1 cellular context compared by ENCODE assay signal in genomic region chr1:203127672-203128611, GRCh38.
TF ChIP-seq lines count a peak whose summit lies in the region.

Gene ADORA1, plus strand, starts transcription at chr1:203127726. Its CDS starts 1,116 bp downstream, at chr1:203128842.

TF ChIP-seq in H1, 55 proteins besides CTCF, POLR2A, EP300 and RAD21:
- TF ChIP-seq CBX8 (IDR thresholded peaks at IDR 0.05; ENCODE audit: borderline replicate concordance, low read depth, low read length) (no peak), TAF1 (IDR thresholded peaks at IDR 0.05; ENCODE audit: low read depth, low read length) (0 out of 2 replicates have a peak, but pooled peaks have one; percentile 24), USF2 (IDR thresholded peaks at IDR 0.05; ENCODE audit: low read length) (peak; percentile 45; the same call in 1 of the 2 replicates), GTF2F1 (IDR thresholded peaks at IDR 0.05; ENCODE audit: borderline replicate concordance, low read depth, low read length) (no peak), SP4 (IDR thresholded peaks at IDR 0.05; ENCODE audit: low read length) (no peak), JUND (IDR thresholded peaks at IDR 0.05; ENCODE audit: low read length) (no peak), E2F6 (IDR thresholded peaks at IDR 0.05) (peak; percentile 75), CTBP2 (IDR thresholded peaks at IDR 0.05; ENCODE audit: borderline replicate concordance, insufficient read depth, insufficient read length, low read length) (no peak), ATF2 (IDR thresholded peaks at IDR 0.05; ENCODE audit: low read length) (no peak), NANOG (IDR thresholded peaks at IDR 0.05; ENCODE audit: insufficient read depth, low read depth, low read length, poor library complexity, severe bottlenecking) (no peak), TCF12 (IDR thresholded peaks at IDR 0.05; ENCODE audit: low read depth, low read length) (no peak), RBBP5 (IDR thresholded peaks at IDR 0.05; ENCODE audit: borderline replicate concordance, low read depth, low read length) (peak; percentile 22; the same call in 1 of the 2 replicates), JUN (IDR thresholded peaks at IDR 0.05; ENCODE audit: low read depth, low read length) (no peak), KDM4A (IDR thresholded peaks at IDR 0.05; ENCODE audit: low read depth, low read length, severe bottlenecking) (peak; percentile 86), RNF2 (IDR thresholded peaks at IDR 0.05; ENCODE audit: borderline replicate concordance, low read depth, low read length, missing control alignments, poor library complexity, severe bottlenecking) (no peak), BCL11A (IDR thresholded peaks at IDR 0.05; ENCODE audit: low read depth in 2 of 2, low read length in 2 of 2) (no peak), ASH2L (IDR thresholded peaks at IDR 0.05; ENCODE audit: low read length) (peak; percentile 64), TBP (IDR thresholded peaks at IDR 0.05; ENCODE audit: low read depth, low read length) (peak; percentile 52; the same call in 1 of the 2 replicates), YY1 (IDR thresholded peaks at IDR 0.05; ENCODE audit: low read depth, low read length) (no peak), SIN3A (conservative IDR thresholded peaks at IDR 0.05 in 1 of 2, IDR thresholded peaks at IDR 0.05 in 1 of 2; ENCODE audit: low read depth in 1 of 2, low read length in 2 of 2) (0 out of 4 replicates have a peak, but pooled peaks of 1 of the 2 experiments have one; percentile 53), MAX (IDR thresholded peaks at IDR 0.05) (peak; percentile 86), EZH2 (IDR thresholded peaks at IDR 0.05; ENCODE audit: low read depth, low read length, severe bottlenecking) (peak; percentile 51), POU5F1 (IDR thresholded peaks at IDR 0.05; ENCODE audit: low read depth, low read length) (no peak), KDM1A (IDR thresholded peaks at IDR 0.05; ENCODE audit: borderline replicate concordance, low read length) (peak; percentile 54), POLR2AphosphoS5 (IDR thresholded peaks at IDR 0.05; ENCODE audit: low read depth, low read length) (no peak), CHD2 (IDR thresholded peaks at IDR 0.05; ENCODE audit: low read length) (no peak)
